1 cellular context compared by ENCODE assay signal in the genomic region with DNA sequence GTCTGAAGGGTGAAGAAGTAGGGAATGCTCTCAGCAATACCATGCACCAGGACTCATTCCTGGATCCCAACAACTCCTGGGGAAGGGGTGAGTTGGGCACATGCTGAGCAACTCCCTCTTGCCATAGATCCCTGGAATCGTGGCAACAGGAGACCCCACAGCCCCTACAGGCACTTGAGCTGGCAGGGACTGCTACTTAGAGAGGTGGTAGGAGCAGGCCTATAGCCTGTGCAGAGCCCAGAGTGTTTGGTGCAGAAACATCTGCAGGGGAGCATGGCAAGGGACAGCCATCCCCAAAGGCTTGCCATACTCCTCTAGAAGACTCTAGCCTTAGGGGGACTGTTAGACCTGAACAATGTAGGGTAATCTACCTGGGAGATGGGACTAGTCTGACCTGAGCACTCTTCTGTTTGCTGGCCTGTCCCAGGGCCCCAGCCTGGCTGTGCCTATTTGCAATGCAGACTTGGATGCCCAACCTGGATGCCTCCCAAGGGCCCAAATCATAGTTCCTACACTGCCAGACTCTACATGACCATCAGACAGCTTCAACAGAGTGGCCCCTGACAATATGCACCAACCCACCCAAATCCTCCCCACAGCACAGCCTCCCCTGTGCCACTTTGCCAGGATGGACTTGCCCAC.
TF ChIP-seq lines count a peak whose summit lies in the region.

No MANE protein-coding gene starts in this region.

TF ChIP-seq in H1, 55 proteins besides CTCF, POLR2A, EP300 and RAD21:
- TF ChIP-seq, protein P1, sequence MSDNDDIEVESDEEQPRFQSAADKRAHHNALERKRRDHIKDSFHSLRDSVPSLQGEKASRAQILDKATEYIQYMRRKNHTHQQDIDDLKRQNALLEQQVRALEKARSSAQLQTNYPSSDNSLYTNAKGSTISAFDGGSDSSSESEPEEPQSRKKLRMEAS (IDR thresholded peaks at IDR 0.05) = no peak
- TF ChIP-seq SRF (IDR thresholded peaks at IDR 0.05; ENCODE audit: low read depth, low read length) (no peak), TCF12 (IDR thresholded peaks at IDR 0.05; ENCODE audit: low read depth, low read length) (no peak), NANOG (IDR thresholded peaks at IDR 0.05; ENCODE audit: insufficient read depth, low read depth, low read length, poor library complexity, severe bottlenecking) (no peak), GTF2F1 (IDR thresholded peaks at IDR 0.05; ENCODE audit: borderline replicate concordance, low read depth, low read length) (no peak), RNF2 (IDR thresholded peaks at IDR 0.05; ENCODE audit: borderline replicate concordance, low read depth, low read length, missing control alignments, poor library complexity, severe bottlenecking) (no peak), CHD1 (IDR thresholded peaks at IDR 0.05; ENCODE audit: low read depth, low read length) (no peak), SIN3A (conservative IDR thresholded peaks at IDR 0.05 in 1 of 2, IDR thresholded peaks at IDR 0.05 in 1 of 2; ENCODE audit: low read depth in 1 of 2, low read length in 2 of 2) (no peak), POLR2AphosphoS5 (IDR thresholded peaks at IDR 0.05; ENCODE audit: low read depth, low read length) (no peak), HDAC6 (IDR thresholded peaks at IDR 0.05; ENCODE audit: low read depth, low read length) (no peak), KDM5A (IDR thresholded peaks at IDR 0.05; ENCODE audit: low read length) (no peak), RFX5 (IDR thresholded peaks at IDR 0.05; ENCODE audit: borderline replicate concordance, low read depth, low read length) (no peak), ASH2L (IDR thresholded peaks at IDR 0.05; ENCODE audit: low read length) (no peak), SP2 (IDR thresholded peaks at IDR 0.05; ENCODE audit: low read length) (no peak)
- TF ChIP-seq, protein P2, sequence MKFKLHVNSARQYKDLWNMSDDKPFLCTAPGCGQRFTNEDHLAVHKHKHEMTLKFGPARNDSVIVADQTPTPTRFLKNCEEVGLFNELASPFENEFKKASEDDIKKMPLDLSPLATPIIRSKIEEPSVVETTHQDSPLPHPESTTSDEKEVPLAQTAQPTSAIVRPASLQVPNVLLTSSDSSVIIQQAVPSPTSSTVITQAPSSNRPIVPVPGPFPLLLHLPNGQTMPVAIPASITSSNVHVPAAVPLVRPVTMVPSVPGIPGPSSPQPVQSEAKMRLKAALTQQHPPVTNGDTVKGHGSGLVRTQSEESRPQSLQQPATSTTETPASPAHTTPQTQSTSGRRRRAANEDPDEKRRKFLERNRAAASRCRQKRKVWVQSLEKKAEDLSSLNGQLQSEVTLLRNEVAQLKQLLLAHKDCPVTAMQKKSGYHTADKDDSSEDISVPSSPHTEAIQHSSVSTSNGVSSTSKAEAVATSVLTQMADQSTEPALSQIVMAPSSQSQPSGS (IDR thresholded peaks at IDR 0.05; ENCODE audit: low read length) = no peak
